Comparison of ENCODE assay signal across 8 cellular contexts in the genomic region with DNA sequence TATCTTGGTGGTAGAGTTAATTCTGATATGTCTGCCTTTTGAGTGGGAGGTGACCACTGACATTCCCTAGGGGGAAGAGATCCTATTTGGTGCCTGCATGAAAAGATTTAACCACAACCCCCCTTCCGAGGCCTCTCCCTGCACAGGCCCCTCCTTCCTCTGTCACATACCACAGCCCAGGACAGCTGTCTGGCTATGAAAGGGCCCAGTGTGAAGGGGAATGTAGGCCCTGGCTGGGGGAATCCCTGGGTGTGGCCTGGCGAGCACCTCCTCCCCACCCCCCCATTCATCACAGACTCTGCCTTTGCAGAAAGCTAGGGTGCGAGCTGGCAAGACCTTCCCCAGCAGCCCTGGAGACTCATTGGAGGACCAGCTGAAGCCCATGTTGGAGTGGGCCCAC. TPM values are rescaled to one million over a fixed set of nuclear protein-coding genes. Genes with fewer than 3 reads are reported as not detected.
A peak's percentile ranks its signal among the peaks of the same experiment; 100 is the strongest.
DNase-seq lines count a peak whose midpoint lies in the region; ATAC-seq and TF ChIP-seq lines count a peak whose summit lies in the region.

No MANE protein-coding gene starts in this region.

- no peaks in the 10 kb centered on the region for H3K36me3 Mint-ChIP-seq in activated naive CD8-positive, alpha-beta T cell
- peaks cover 1% of the 10 kb centered on the region for H3K36me3 Mint-ChIP-seq in chondrocyte (ENCODE audit: low read depth)

- peak overlapping the region; percentile 28 for H3K27ac Mint-ChIP-seq in activated naive CD8-positive, alpha-beta T cell
- no peak overlapping the region for H3K27ac Mint-ChIP-seq in chondrocyte (ENCODE audit: unreplicated experiment)

- no peak for DNase-seq in Right ventricle myocardium superior
- no peak for DNase-seq in cardiac septum (ENCODE audit: low spot score)
- no peak for DNase-seq in sciatic nerve (ENCODE audit: low spot score)
- DNase-seq in NCI-H2227 treated with DMSO at 0.1 percent for 48 hours (lab: John Stamatoyannopoulos, UW), result no peak
- no peak for DNase-seq in chondrocyte (ENCODE audit: low spot score)

- ATAC-seq in Right ventricle myocardium superior (ENCODE audit: poor library complexity) (peak; percentile 56), HG03521 (IDR thresholded peaks at IDR 0.05; ENCODE audit: unreplicated experiment) (peak; percentile 64), sciatic nerve (peak; percentile 57), HG03439 (IDR thresholded peaks at IDR 0.05; ENCODE audit: unreplicated experiment) (no peak)

- no peaks in the 10 kb centered on the region for H3K27me3 Mint-ChIP-seq in activated naive CD8-positive, alpha-beta T cell
- no peaks in the 10 kb centered on the region for H3K27me3 Mint-ChIP-seq in chondrocyte (ENCODE audit: low read depth)

- intact Hi-C loops in Right ventricle myocardium superior (cut with DNase I), result loop anchor here (5.0 to 10.0 kb wide), 2 partner anchors 300 to 502 kb away; no protein-coding TSS in a partner anchor
- intact Hi-C loops in cardiac septum (cut with DNase I), result loop anchor here (5.0 to 10.0 kb wide), 3 partner anchors 100 to 302 kb away; no protein-coding TSS in a partner anchor
- intact Hi-C loops in sciatic nerve (cut with DNase I), result no loop called here

- H3K4me3 Mint-ChIP-seq in activated naive CD8-positive, alpha-beta T cell, result no peak overlapping the region
- no peak overlapping the region for H3K4me3 Mint-ChIP-seq in chondrocyte (ENCODE audit: unreplicated experiment)

- H3K4me1 Mint-ChIP-seq in activated naive CD8-positive, alpha-beta T cell (ENCODE audit: low read depth), result peaks cover 59% of the 10 kb centered on the region
- peaks cover 15% of the 10 kb centered on the region for H3K4me1 Mint-ChIP-seq in chondrocyte (ENCODE audit: low read depth)

- no peak for TF ChIP-seq CTCF in chondrocyte (IDR thresholded peaks at IDR 0.05)

- H3K9me3 Mint-ChIP-seq in activated naive CD8-positive, alpha-beta T cell (ENCODE audit: low read depth), result no peaks in the 10 kb centered on the region
- no peaks in the 10 kb centered on the region for H3K9me3 Mint-ChIP-seq in chondrocyte (ENCODE audit: low read depth)

RNA-seq across cellular contexts. Expression of a gene that starts 27.4 kb away (rescaled TPM):
- 58.9 TPM for total RNA-seq in Right ventricle myocardium superior
- total RNA-seq in cardiac septum, result 71.7 TPM
- 93.9 TPM for total RNA-seq in sciatic nerve
- total RNA-seq in chondrocyte, result 121 to 177 TPM (median 176 TPM) in 3 replicates

RNA-seq across cellular contexts. Expression of a gene that starts 30.1 kb away (rescaled TPM):
- total RNA-seq in Right ventricle myocardium superior (0.22 TPM), cardiac septum (0.62 TPM), sciatic nerve (2.1 TPM), chondrocyte (2.0 to 4.8 TPM (median 4.7 TPM) in 3 replicates)

RNA-seq across cellular contexts. Expression of a gene that starts 49.0 kb away (rescaled TPM):
- total RNA-seq in Right ventricle myocardium superior (47.8 TPM), cardiac septum (36.5 TPM), sciatic nerve (30.2 TPM), chondrocyte (34.4 to 83.2 TPM (median 82.9 TPM) in 3 replicates)
